ENCODE assay signal across 1 cellular context in the genomic region with DNA sequence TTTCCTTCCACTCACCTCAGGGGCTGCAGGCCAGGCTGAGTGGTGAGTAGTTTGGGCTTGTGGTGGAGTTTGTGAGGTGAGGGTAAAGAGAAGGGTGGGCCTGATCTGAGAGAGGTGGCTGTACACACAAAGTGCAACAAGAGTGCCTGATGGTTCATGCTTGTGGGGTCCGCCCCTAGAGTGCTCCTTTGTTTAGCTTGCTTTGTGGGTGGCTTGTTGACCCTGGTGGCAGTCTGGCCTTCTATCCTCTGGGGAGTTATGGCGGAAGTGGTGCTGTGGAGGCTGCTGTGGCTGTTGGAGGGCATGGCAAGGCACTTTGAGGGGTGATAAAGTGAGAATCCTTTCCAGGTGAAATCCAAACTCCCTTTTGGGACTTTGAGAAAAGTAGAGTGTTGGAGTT.
TF ChIP-seq lines count a peak whose summit lies in the region.

No MANE protein-coding gene starts in this region.

TF ChIP-seq in GM12878, 131 proteins besides CTCF, POLR2A, EP300 and RAD21:
- TF ChIP-seq BACH1 (IDR thresholded peaks at IDR 0.05; ENCODE audit: borderline replicate concordance), result no peak
- TF ChIP-seq, protein P1, sequence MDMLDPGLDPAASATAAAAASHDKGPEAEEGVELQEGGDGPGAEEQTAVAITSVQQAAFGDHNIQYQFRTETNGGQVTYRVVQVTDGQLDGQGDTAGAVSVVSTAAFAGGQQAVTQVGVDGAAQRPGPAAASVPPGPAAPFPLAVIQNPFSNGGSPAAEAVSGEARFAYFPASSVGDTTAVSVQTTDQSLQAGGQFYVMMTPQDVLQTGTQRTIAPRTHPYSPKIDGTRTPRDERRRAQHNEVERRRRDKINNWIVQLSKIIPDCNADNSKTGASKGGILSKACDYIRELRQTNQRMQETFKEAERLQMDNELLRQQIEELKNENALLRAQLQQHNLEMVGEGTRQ (IDR thresholded peaks at IDR 0.05; ENCODE audit: borderline replicate concordance, low read depth, low read length), result no peak
- TF ChIP-seq ZNF622 (IDR thresholded peaks at IDR 0.05), result no peak
- no peak for TF ChIP-seq NR2C1 (IDR thresholded peaks at IDR 0.05)
- TF ChIP-seq, protein P2, sequence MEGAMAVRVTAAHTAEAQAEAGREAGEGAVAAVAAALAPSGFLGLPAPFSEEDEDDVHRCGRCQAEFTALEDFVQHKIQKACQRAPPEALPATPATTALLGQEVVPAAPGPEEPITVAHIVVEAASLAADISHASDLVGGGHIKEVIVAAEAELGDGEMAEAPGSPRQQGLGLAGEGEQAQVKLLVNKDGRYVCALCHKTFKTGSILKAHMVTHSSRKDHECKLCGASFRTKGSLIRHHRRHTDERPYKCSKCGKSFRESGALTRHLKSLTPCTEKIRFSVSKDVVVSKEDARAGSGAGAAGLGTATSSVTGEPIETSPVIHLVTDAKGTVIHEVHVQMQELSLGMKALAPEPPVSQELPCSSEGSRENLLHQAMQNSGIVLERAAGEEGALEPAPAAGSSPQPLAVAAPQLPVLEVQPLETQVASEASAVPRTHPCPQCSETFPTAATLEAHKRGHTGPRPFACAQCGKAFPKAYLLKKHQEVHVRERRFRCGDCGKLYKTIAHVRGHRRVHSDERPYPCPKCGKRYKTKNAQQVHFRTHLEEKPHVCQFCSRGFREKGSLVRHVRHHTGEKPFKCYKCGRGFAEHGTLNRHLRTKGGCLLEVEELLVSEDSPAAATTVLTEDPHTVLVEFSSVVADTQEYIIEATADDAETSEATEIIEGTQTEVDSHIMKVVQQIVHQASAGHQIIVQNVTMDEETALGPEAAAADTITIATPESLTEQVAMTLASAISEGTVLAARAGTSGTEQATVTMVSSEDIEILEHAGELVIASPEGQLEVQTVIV (IDR thresholded peaks at IDR 0.05; ENCODE audit: borderline replicate concordance, partially characterized antibody), result no peak
- no peak for TF ChIP-seq CREB1 (IDR thresholded peaks at IDR 0.05; ENCODE audit: low read depth)
- TF ChIP-seq RAD51 (IDR thresholded peaks at IDR 0.05), result no peak
- TF ChIP-seq CBFB (IDR thresholded peaks at IDR 0.05; ENCODE audit: low read depth), result no peak
- no peak for TF ChIP-seq NFIC (IDR thresholded peaks at IDR 0.05; ENCODE audit: low read depth, low read length)
- TF ChIP-seq NR2F1 (conservative IDR thresholded peaks at IDR 0.05), result peak; percentile 76
- TF ChIP-seq, protein P3, sequence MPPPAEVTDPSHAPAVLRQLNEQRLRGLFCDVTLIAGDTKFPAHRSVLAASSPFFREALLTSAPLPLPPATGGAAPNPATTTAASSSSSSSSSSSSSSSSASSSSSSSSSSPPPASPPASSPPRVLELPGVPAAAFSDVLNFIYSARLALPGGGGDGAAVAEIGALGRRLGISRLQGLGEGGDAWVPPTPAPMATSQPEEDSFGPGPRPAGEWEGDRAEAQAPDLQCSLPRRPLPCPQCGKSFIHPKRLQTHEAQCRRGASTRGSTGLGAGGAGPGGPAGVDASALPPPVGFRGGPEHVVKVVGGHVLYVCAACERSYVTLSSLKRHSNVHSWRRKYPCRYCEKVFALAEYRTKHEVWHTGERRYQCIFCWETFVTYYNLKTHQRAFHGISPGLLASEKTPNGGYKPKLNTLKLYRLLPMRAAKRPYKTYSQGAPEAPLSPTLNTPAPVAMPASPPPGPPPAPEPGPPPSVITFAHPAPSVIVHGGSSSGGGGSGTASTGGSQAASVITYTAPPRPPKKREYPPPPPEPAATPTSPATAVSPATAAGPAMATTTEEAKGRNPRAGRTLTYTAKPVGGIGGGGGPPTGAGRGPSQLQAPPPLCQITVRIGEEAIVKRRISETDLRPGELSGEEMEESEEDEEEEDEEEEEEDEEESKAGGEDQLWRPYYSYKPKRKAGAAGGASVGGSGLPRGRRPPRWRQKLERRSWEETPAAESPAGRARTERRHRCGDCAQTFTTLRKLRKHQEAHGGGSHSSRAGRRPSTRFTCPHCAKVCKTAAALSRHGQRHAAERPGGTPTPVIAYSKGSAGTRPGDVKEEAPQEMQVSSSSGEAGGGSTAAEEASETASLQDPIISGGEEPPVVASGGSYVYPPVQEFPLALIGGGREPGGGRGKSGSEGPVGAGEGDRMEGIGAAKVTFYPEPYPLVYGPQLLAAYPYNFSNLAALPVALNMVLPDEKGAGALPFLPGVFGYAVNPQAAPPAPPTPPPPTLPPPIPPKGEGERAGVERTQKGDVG (CRISPR knock-in tag; IDR thresholded peaks at IDR 0.05), result no peak
- peak; percentile 79 for TF ChIP-seq MEF2B (IDR thresholded peaks at IDR 0.05; ENCODE audit: partially characterized antibody, poor library complexity, severe bottlenecking)
- peak; percentile 54; the same call in 1 of the 2 replicates for TF ChIP-seq FOXK2 (IDR thresholded peaks at IDR 0.05)
- TF ChIP-seq HDAC2 (IDR thresholded peaks at IDR 0.05), result no peak
- TF ChIP-seq EED (IDR thresholded peaks at IDR 0.05; ENCODE audit: low read depth), result no peak
- TF ChIP-seq FOS (IDR thresholded peaks at IDR 0.05; ENCODE audit: borderline replicate concordance, extremely low read depth, insufficient read length), result no peak
- TF ChIP-seq, protein P4, sequence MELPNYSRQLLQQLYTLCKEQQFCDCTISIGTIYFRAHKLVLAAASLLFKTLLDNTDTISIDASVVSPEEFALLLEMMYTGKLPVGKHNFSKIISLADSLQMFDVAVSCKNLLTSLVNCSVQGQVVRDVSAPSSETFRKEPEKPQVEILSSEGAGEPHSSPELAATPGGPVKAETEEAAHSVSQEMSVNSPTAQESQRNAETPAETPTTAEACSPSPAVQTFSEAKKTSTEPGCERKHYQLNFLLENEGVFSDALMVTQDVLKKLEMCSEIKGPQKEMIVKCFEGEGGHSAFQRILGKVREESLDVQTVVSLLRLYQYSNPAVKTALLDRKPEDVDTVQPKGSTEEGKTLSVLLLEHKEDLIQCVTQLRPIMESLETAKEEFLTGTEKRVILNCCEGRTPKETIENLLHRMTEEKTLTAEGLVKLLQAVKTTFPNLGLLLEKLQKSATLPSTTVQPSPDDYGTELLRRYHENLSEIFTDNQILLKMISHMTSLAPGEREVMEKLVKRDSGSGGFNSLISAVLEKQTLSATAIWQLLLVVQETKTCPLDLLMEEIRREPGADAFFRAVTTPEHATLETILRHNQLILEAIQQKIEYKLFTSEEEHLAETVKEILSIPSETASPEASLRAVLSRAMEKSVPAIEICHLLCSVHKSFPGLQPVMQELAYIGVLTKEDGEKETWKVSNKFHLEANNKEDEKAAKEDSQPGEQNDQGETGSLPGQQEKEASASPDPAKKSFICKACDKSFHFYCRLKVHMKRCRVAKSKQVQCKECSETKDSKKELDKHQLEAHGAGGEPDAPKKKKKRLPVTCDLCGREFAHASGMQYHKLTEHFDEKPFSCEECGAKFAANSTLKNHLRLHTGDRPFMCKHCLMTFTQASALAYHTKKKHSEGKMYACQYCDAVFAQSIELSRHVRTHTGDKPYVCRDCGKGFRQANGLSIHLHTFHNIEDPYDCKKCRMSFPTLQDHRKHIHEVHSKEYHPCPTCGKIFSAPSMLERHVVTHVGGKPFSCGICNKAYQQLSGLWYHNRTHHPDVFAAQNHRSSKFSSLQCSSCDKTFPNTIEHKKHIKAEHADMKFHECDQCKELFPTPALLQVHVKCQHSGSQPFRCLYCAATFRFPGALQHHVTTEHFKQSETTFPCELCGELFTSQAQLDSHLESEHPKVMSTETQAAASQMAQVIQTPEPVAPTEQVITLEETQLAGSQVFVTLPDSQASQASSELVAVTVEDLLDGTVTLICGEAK (IDR thresholded peaks at IDR 0.05; ENCODE audit: borderline replicate concordance), result no peak
- no peak for TF ChIP-seq PML (IDR thresholded peaks at IDR 0.05; ENCODE audit: low read length)
- TF ChIP-seq PAX8 (IDR thresholded peaks at IDR 0.05), result no peak
- TF ChIP-seq ASH2L (IDR thresholded peaks at IDR 0.05; ENCODE audit: borderline replicate concordance, low read depth), result no peak
TF ChIP-seq in GM12878: peak in this region for 3.
